In the genomic region with DNA sequence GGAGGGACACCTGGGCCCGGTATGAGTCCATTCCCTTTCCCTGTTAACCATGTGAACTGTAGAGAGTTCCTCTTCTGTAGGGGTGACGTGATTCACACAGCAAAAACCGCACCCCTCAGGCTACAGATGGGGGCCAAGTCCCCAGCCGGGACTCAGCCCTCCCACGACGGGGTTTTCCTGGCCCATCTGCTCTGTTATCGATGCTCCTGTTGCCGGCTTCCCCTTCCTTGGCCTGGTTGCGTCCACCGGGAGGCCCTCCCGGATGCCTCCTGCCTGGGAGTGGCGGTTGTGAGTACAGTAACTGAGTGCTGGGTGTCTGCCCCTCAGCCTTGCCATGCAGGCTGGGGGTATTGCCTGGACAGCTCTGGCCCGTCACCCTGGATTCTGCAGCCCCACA, we compare ENCODE assay signal across 8 cellular contexts. TPM values are rescaled to one million over a fixed set of nuclear protein-coding genes. Genes with fewer than 3 reads are reported as not detected.
A peak's percentile ranks its signal among the peaks of the same experiment; 100 is the strongest.
DNase-seq lines count a peak whose midpoint lies in the region; ATAC-seq, FAIRE-seq and TF ChIP-seq lines count a peak whose summit lies in the region.

No MANE protein-coding gene starts in this region.

- H3K27me3 ChIP-seq in AG04450 (ENCODE audit: control insufficient read depth, insufficient read depth, low read length) (peaks cover 7% of the 10 kb centered on the region), WERI-Rb-1 (ENCODE audit: insufficient read depth, low read depth, severe bottlenecking) (no peaks in the 10 kb centered on the region), endothelial cell of umbilical vein (ENCODE audit: control insufficient read depth in 2 of 2, insufficient read depth in 2 of 2, low read length in 2 of 2) (peaks cover 3 to 31% of the 10 kb centered on the region in 2 experiments), neutrophil (peaks cover 93% of the 10 kb centered on the region), upper lobe of right lung (no peaks in the 10 kb centered on the region)

- TF ChIP-seq POLR2A in endothelial cell of umbilical vein (IDR thresholded peaks at IDR 0.05; ENCODE audit: low read depth, low read length) = no peak

- peak overlapping the region; percentile 90 for H2AFZ ChIP-seq in endothelial cell of umbilical vein (ENCODE audit: low read depth, low read length)

- POLR2A ChIA-PET in AG04450 (lab: Yijun Ruan, JAX) = interaction anchor here (0.7 to 1.2 kb wide), 3 partner anchors 20 to 229 kb away, joined by 3 read pairs; no protein-coding TSS in a partner anchor
- POLR2A ChIA-PET in endothelial cell of umbilical vein (lab: Charles Lee) = no interaction called here

- H3K4me1 ChIP-seq in endothelial cell of umbilical vein (ENCODE audit: control insufficient read depth, extremely low read depth, insufficient read depth, low read length) (peaks cover 13% of the 10 kb centered on the region), neutrophil (ENCODE audit: control insufficient read depth in 1 of 2, insufficient read depth in 1 of 2, low read depth in 1 of 2, low read length in 1 of 2) (peaks cover 13 to 16% of the 10 kb centered on the region in 2 experiments), upper lobe of right lung (peaks cover 7% of the 10 kb centered on the region)

- CTCF ChIA-PET in AG04450 (lab: Charles Lee) = interaction anchor here (0.6 to 3.1 kb wide), 27 partner anchors 11 to 337 kb away, joined by 3 to 37 read pairs (median 4); a partner anchor contains a TSS
- CTCF ChIA-PET in endothelial cell of umbilical vein (lab: Charles Lee) = interaction anchor here (0.5 to 2.2 kb wide), 19 partner anchors 11 to 459 kb away, joined by 3 to 35 read pairs (median 4); no protein-coding TSS in a partner anchor

- ATAC-seq in HG03280 (IDR thresholded peaks at IDR 0.05; ENCODE audit: unreplicated experiment) (peak; percentile 15), upper lobe of right lung (peak; percentile 15)

- no peaks in the 10 kb centered on the region for H4K20me1 ChIP-seq in endothelial cell of umbilical vein (replicated peaks; ENCODE audit: control insufficient read depth, extremely low read depth, insufficient read depth, low read length)

- H3K9me3 ChIP-seq in AG04450 (ENCODE audit: control insufficient read depth, insufficient read depth, low read length) (peaks cover 4% of the 10 kb centered on the region; the same call in 1 of the 2 replicates), WERI-Rb-1 (ENCODE audit: severe bottlenecking) (no peaks in the 10 kb centered on the region), endothelial cell of umbilical vein (replicated peaks; ENCODE audit: control insufficient read depth, insufficient read depth, low read length) (no peaks in the 10 kb centered on the region), neutrophil (no peaks in the 10 kb centered on the region), upper lobe of right lung (no peaks in the 10 kb centered on the region)

- H3K4me3 ChIP-seq in AG04450 (ENCODE audit: low read depth, low read length) (peak overlapping the region; percentile 63), WERI-Rb-1 (ENCODE audit: low read depth, low read length) (peak overlapping the region; percentile 50), endothelial cell of umbilical vein (replicated peaks in 1 of 3; ENCODE audit: insufficient read depth in 1 of 3, low read depth in 1 of 3, low read length in 3 of 3) (peak overlapping the region in 1 of 3 experiments; percentile 26), neutrophil (ENCODE audit: low read depth in 1 of 2, low read length in 1 of 2) (peak overlapping the region; percentile 51 to 62), upper lobe of right lung (peak overlapping the region; percentile 58)

- no peak overlapping the region for H3K27ac ChIP-seq in AG04450 (ENCODE audit: low read depth, low read length)
- peak overlapping the region; percentile 78; the same call in 1 of the 2 replicates for H3K27ac ChIP-seq in WERI-Rb-1
- no peak overlapping the region for H3K27ac ChIP-seq in endothelial cell of umbilical vein (ENCODE audit: insufficient read depth, low read depth, low read length)
- no peak overlapping the region for H3K27ac ChIP-seq in neutrophil
- peak overlapping the region; percentile 81 for H3K27ac ChIP-seq in upper lobe of right lung

- BruUV-seq in endothelial cell of umbilical vein (replicated peaks; lab: Mats Ljungman, UMichigan) = no TSS peak

- H3K9me1 ChIP-seq in endothelial cell of umbilical vein (replicated peaks; ENCODE audit: control insufficient read depth, extremely low read depth, insufficient read depth, low read length) = no peaks in the 10 kb centered on the region

- dilution Hi-C loops in endothelial cell of umbilical vein (cut with MboI; ENCODE audit: extremely low pct_ligation_motif_present, low sequenced_read_pairs) = no loop called here

- TF ChIP-seq CTCF in AG04450 (IDR thresholded peaks at IDR 0.05; ENCODE audit: low read depth, low read length) (no peak), WERI-Rb-1 (IDR thresholded peaks at IDR 0.05; ENCODE audit: low read depth, low read length) (no peak), endothelial cell of umbilical vein (IDR thresholded peaks at IDR 0.05; ENCODE audit: extremely low read depth in 1 of 2, insufficient read depth in 1 of 2, low read depth in 1 of 2, low read length in 2 of 2) (no peak), neutrophil (IDR thresholded peaks at IDR 0.05) (no peak), upper lobe of right lung (IDR thresholded peaks at IDR 0.05) (no peak)

- H3K36me3 ChIP-seq in WERI-Rb-1 = peaks cover 6% of the 10 kb centered on the region; the same call in 1 of the 2 replicates
- H3K36me3 ChIP-seq in endothelial cell of umbilical vein (ENCODE audit: control insufficient read depth in 2 of 2, extremely low read depth in 1 of 2, insufficient read depth in 2 of 2, low read length in 2 of 2) = no peaks in the 10 kb centered on the region
- H3K36me3 ChIP-seq in neutrophil = no peaks in the 10 kb centered on the region
- no peaks in the 10 kb centered on the region for H3K36me3 ChIP-seq in upper lobe of right lung

- intact Hi-C loops in endothelial cell of umbilical vein (cut with micrococcal nuclease) = loop anchor here (1.0 kb wide), 8 partner anchors 20 to 565 kb away; no protein-coding TSS in a partner anchor
- intact Hi-C loops in upper lobe of right lung (cut with DNase I) = loop anchor here (10.0 kb wide), 1 partner anchor 227 kb away; no protein-coding TSS in a partner anchor

- H3K9ac ChIP-seq in endothelial cell of umbilical vein (replicated peaks; ENCODE audit: extremely low read depth, insufficient read depth, low read length) = no peak overlapping the region

- FAIRE-seq in endothelial cell of umbilical vein (lab: Jason Lieb, UNC) = no peak

- H3K4me2 ChIP-seq in endothelial cell of umbilical vein (ENCODE audit: insufficient read depth, low read length) = peak overlapping the region; percentile 80

- no peaks in the 10 kb centered on the region for H3K79me2 ChIP-seq in endothelial cell of umbilical vein (ENCODE audit: control insufficient read depth, insufficient read depth, low read length)

- no peak for DNase-seq in AG04450 (ENCODE audit: low read depth, low spot score)
- peak; percentile 66 for DNase-seq in GM19238 (ENCODE audit: insufficient read length, low spot score)
- peak; percentile 41 for DNase-seq in WERI-Rb-1
- DNase-seq in endothelial cell of umbilical vein (ENCODE audit: low read depth, low spot score) = no peak
- no peak for DNase-seq in upper lobe of right lung
- DNase-seq in OCI-M2 (lab: John Stamatoyannopoulos, UW; ENCODE audit: unreplicated experiment) = no peak

TF ChIP-seq in endothelial cell of umbilical vein, 7 proteins besides CTCF, POLR2A, EP300 and RAD21:
- TF ChIP-seq EZH2 (IDR thresholded peaks at IDR 0.05; ENCODE audit: borderline replicate concordance, low read depth, low read length, severe bottlenecking) (peak; percentile 62), JUN (IDR thresholded peaks at IDR 0.05; ENCODE audit: borderline replicate concordance, insufficient read depth, insufficient read length, low read depth) (no peak)

RNA-seq across cellular contexts. Expression of a gene that starts 0.8 kb away (rescaled TPM):
- polyA plus RNA-seq in AG04450 (2011; rRNA removed) (22.0 and 30.8 TPM in 2 replicates), endothelial cell of umbilical vein (14.1 and 18.2 TPM in 2 replicates)
- polyA minus RNA-seq in AG04450 (2011; rRNA and poly(A)+ RNA removed) = 56.6 and 67.4 TPM in 2 replicates
- total RNA-seq in endothelial cell of umbilical vein (18.4 and 18.5 TPM in 2 replicates), upper lobe of right lung (53.5 TPM)
- polyA plus RNA-seq in endothelial cell of umbilical vein (2011; cell fraction: cytosol; rRNA removed) = 8.2 and 10.1 TPM in 2 replicates
- 26.0 and 27.8 TPM in 2 replicates for polyA plus RNA-seq in endothelial cell of umbilical vein (2011; cell fraction: nucleus; rRNA removed)
- 13.4 and 14.5 TPM in 2 replicates for polyA plus RNA-seq in endothelial cell of umbilical vein (2012)
- polyA minus RNA-seq in endothelial cell of umbilical vein = 16.8 and 22.7 TPM in 2 replicates
- 10.3 TPM for polyA minus RNA-seq in endothelial cell of umbilical vein (2011; cell fraction: cytosol; rRNA and poly(A)+ RNA removed)
- 11.2 and 16.4 TPM in 2 replicates for polyA minus RNA-seq in endothelial cell of umbilical vein (2011; cell fraction: nucleus; rRNA and poly(A)+ RNA removed)

Comparison
In these comparisons a context has a peak if more than half of its experiments do, and no peak if none do; other contexts are left out.
1. DNase-seq: peak in GM19238 (single experiment) and WERI-Rb-1 (single experiment); none in AG04450 (single experiment), endothelial cell of umbilical vein (single experiment), upper lobe of right lung (single experiment) and OCI-M2 (single experiment).
2. H3K27ac ChIP-seq: peak in WERI-Rb-1 (single experiment) and upper lobe of right lung (single experiment); none in AG04450 (single experiment), endothelial cell of umbilical vein (single experiment) and neutrophil (single experiment).